In the genomic region with DNA sequence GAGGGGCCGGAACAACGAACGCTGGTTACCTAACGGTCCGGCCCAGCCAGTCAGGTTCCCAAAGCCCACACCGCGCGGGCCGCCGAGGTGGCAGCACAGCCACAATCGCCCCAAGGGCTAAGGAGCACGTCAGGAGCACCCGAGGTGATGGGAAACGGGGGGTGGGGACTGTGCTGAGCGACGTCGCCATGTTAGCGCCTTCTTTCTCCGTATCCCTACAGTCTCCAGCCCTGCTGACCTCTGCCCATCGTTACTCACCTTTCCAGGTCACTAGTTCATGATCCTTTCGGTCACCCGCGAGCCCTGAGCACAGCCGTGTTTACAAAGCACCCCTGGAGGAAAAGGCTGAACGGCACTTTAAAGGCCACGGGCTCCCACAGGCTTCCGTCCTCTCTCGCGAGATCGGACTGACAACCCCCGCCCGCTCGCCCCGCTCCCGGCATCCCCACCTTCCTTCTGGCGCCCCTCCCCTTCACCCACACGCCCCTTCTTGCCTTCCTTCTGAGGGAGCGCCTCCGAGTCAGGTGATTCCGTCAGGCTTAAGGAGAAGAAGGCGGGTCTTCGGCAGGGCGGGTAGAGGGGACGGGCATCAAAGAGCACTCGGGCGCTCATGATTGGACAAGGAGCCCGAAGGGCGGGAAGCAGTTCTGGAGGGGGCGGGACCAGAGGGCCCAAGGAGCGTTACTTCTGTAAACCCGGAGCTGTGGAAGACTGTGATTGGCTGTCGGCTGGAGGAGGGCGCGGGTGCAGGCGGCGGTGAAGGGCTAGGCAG, we compare ENCODE assay signal across 8 cellular contexts. TPM values are rescaled to one million over a fixed set of nuclear protein-coding genes. Genes with fewer than 3 reads are reported as not detected.
DNase-seq lines count a peak whose midpoint lies in the region; ATAC-seq, FAIRE-seq and TF ChIP-seq lines count a peak whose summit lies in the region.

A gene with protein sequence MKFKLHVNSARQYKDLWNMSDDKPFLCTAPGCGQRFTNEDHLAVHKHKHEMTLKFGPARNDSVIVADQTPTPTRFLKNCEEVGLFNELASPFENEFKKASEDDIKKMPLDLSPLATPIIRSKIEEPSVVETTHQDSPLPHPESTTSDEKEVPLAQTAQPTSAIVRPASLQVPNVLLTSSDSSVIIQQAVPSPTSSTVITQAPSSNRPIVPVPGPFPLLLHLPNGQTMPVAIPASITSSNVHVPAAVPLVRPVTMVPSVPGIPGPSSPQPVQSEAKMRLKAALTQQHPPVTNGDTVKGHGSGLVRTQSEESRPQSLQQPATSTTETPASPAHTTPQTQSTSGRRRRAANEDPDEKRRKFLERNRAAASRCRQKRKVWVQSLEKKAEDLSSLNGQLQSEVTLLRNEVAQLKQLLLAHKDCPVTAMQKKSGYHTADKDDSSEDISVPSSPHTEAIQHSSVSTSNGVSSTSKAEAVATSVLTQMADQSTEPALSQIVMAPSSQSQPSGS (minus strand): TSS at position 412 of the 772 bp plus-strand sequence. CDS start 31,760 bp downstream, outside the sequence.

- peaks cover 41 to 61% (median 58%) of the 10 kb centered on the region in 3 donors for H3K4me1 Mint-ChIP-seq in T-cell

- POLR2A ChIA-PET in T-cell (lab: Charles Lee): interaction anchor here (0.6 to 1.3 kb wide), 8 partner anchors 8 to 1210 kb away, joined by 3 to 5 read pairs (median 4); a partner anchor contains a TSS

- peak; percentile 90 for TF ChIP-seq POLR2A in GM12891 (IDR thresholded peaks at IDR 0.05; ENCODE audit: low read depth, low read length)
- TF ChIP-seq POLR2A in tibial nerve (IDR thresholded peaks at IDR 0.05): peak; percentile 36 to 78

- peaks cover 18% of the 10 kb centered on the region for H3K4me1 ChIP-seq in cardiac muscle cell (ENCODE audit: low read depth)
- H3K4me1 ChIP-seq in parathyroid adenoma: peaks cover 2% of the 10 kb centered on the region
- H3K4me1 ChIP-seq in tibial nerve: peaks cover 0 to 28% (median 5%) of the 10 kb centered on the region in 4 donors

- peaks cover 5% of the 10 kb centered on the region for H3K36me3 Mint-ChIP-seq in T-cell

- H3K27ac Mint-ChIP-seq in T-cell: peak within 1 kb of the TSS; percentile 99

- WGBS in adipose tissue, 3 donors: 1% methylated on average over 56 of the region's 56 CpGs
- 1% methylated on average over 54 to 56 of the region's 56 CpGs for WGBS in tibial nerve, 2 donors

- peak within 1 kb of the TSS; percentile 92 for H2AFZ ChIP-seq in parathyroid adenoma

- TF ChIP-seq EP300 in tibial nerve (IDR thresholded peaks at IDR 0.05): peak; percentile 67 to 88

- H3K4me3 ChIP-seq in cardiac muscle cell (peak within 1 kb of the TSS; percentile 83), parathyroid adenoma (ENCODE audit: low read depth, low read length) (peak within 1 kb of the TSS; percentile 97), tibial nerve (peak within 1 kb of the TSS; percentile 82 to 96 (median 90))

- peaks cover 17% of the 10 kb centered on the region for H3K79me2 ChIP-seq in parathyroid adenoma

- H3K9ac ChIP-seq in parathyroid adenoma: peak within 1 kb of the TSS; percentile 86

- DNase-seq in GM12891 (ENCODE audit: insufficient read length, low spot score): peak; percentile 80
- peak; percentile 95 for DNase-seq in NCI-H1436 treated with DMSO at 0.1 percent for 48 hours (lab: John Stamatoyannopoulos, UW)
- DNase-seq in T-cell: peak; percentile 90 to 99 (median 99)
- peak; percentile 100 for DNase-seq in cardiac muscle cell (ENCODE audit: low read depth in 1 of 2, low spot score in 1 of 2)
- DNase-seq in tibial nerve (ENCODE audit: low spot score in 2 of 2): peak; percentile 97

- no peaks in the 10 kb centered on the region for H3K27me3 Mint-ChIP-seq in T-cell

- no peaks in the 10 kb centered on the region for H3K9me3 Mint-ChIP-seq in T-cell

- ATAC-seq in HG02840 (IDR thresholded peaks at IDR 0.05; ENCODE audit: low FRiP score, unreplicated experiment) (peak; percentile 96), T-cell (replicated peaks in 1 of 4) (peak; percentile 91 to 93 (median 92))

- TF ChIP-seq CTCF in cardiac muscle cell (IDR thresholded peaks at IDR 0.05; ENCODE audit: low read depth, low read length) (no peak), parathyroid adenoma (IDR thresholded peaks at IDR 0.05) (no peak), tibial nerve (IDR thresholded peaks at IDR 0.05) (peak in 1 of 5 experiments; percentile 43)

- H3K9me3 ChIP-seq in cardiac muscle cell (ENCODE audit: low read depth): no peaks in the 10 kb centered on the region
- no peaks in the 10 kb centered on the region for H3K9me3 ChIP-seq in parathyroid adenoma (ENCODE audit: control insufficient read depth, low read length)
- no peaks in the 10 kb centered on the region for H3K9me3 ChIP-seq in tibial nerve

- peak within 1 kb of the TSS; percentile 91 for H3K4me2 ChIP-seq in parathyroid adenoma (ENCODE audit: low read length)

- H3K36me3 ChIP-seq in cardiac muscle cell (no peaks in the 10 kb centered on the region), parathyroid adenoma (ENCODE audit: control insufficient read depth, insufficient read depth, low read length) (no peaks in the 10 kb centered on the region), tibial nerve (peaks cover 0 to 3% (median 0%) of the 10 kb centered on the region in 3 donors)

- CTCF ChIA-PET in T-cell (lab: Charles Lee): interaction anchor here (0.5 to 1.2 kb wide), 8 partner anchors 8 to 737 kb away, joined by 3 to 8 read pairs (median 4); no protein-coding TSS in a partner anchor

- H3K27me3 ChIP-seq in cardiac muscle cell (no peaks in the 10 kb centered on the region), parathyroid adenoma (ENCODE audit: control insufficient read depth, insufficient read depth, low read length) (no peaks in the 10 kb centered on the region), tibial nerve (no peaks in the 10 kb centered on the region)

- FAIRE-seq in GM12891 (lab: Jason Lieb, UNC): peak; percentile 97

- peak within 1 kb of the TSS; percentile 68 for H3K27ac ChIP-seq in adipose tissue (ENCODE audit: low read depth, low read length)
- H3K27ac ChIP-seq in cardiac muscle cell: peak within 1 kb of the TSS; percentile 99
- H3K27ac ChIP-seq in parathyroid adenoma: peak within 1 kb of the TSS; percentile 89
- H3K27ac ChIP-seq in tibial nerve: peak within 1 kb of the TSS; percentile 96 to 98 (median 96)

- H3K4me3 Mint-ChIP-seq in T-cell: peak within 1 kb of the TSS; percentile 93 to 100 (median 99)

TF ChIP-seq in GM12891, 5 proteins besides CTCF, POLR2A, EP300 and RAD21:
- TF ChIP-seq POU2F2 (IDR thresholded peaks at IDR 0.05; ENCODE audit: low read depth, low read length) (peak; percentile 43; the same call in 1 of the 2 replicates), PAX5 (IDR thresholded peaks at IDR 0.05; ENCODE audit: insufficient read depth, low read length, severe bottlenecking) (no peak), SPI1 (IDR thresholded peaks at IDR 0.05; ENCODE audit: low read depth, low read length) (no peak), TAF1 (IDR thresholded peaks at IDR 0.05; ENCODE audit: low read depth, low read length) (peak; percentile 73; the same call in 1 of the 2 replicates), POLR2AphosphoS5 (IDR thresholded peaks at IDR 0.05; ENCODE audit: low read depth, low read length) (peak; percentile 90)

RNA-seq across cellular contexts. Expression of the gene that starts here (rescaled TPM):
- 13.4 TPM for polyA plus RNA-seq in GM12891 (2012; ENCODE audit: low read depth, missing spikeins)
- total RNA-seq in T-cell (10 to 100 TPM; 49.1 to 57.0 (median 52.9) TPM), cardiac muscle cell (36.5 and 40.9 TPM in 2 replicates), tibial nerve (10 to 100 TPM; 44.8 to 69.9 (median 53.2) TPM)
- polyA plus RNA-seq in adipose tissue (10 to 100 TPM; 10.5 to 16.2 (median 16.1) TPM), cardiac muscle cell (25.7 and 38.3 TPM in 2 replicates)

Comparison
In these comparisons a context has a peak if more than half of its experiments do, and no peak if none do; other contexts are left out.
1. Peak in every context shown above with its lines: DNase-seq, ATAC-seq, H3K4me3 ChIP-seq and H3K27ac ChIP-seq.